Comparison of ENCODE assay signal across 38 cellular contexts in genomic region chr3:69700949-69701348, GRCh38. TPM values are rescaled to one million over a fixed set of nuclear protein-coding genes. Genes with fewer than 3 reads are reported as not detected.
"Had no signal": no experiment of that assay in that cellular context is flagged by ENCODE, and none has a peak within 500 bp of the region (broad histone marks: within the 10 kb centered on the region; RNA-seq: fewer than 3 reads in every experiment).

No MANE protein-coding gene starts in this region.

- H3K36me3 Mint-ChIP-seq: activated naive CD4-positive, alpha-beta T cell treated with anti-CD3 and anti-CD28 coated beads, Interleukin-2, amount 10 ng/mL, durations not matched to agents 7 days and 5 days; activated naive CD4-positive, alpha-beta T cell treated with anti-CD3 and anti-CD28 coated beads, Interleukin-2, amount 50 U/mL, for 24 hours; activated naive CD4-positive, alpha-beta T cell treated with anti-CD3 and anti-CD28 coated beads, Interleukin-2, amount 50 U/mL, for 72 hours; activated naive CD8-positive, alpha-beta T cell; activated naive CD8-positive, alpha-beta T cell treated with anti-CD3 and anti-CD28 coated beads for 36 hours; activated naive CD8-positive, alpha-beta T cell treated with anti-CD3 and anti-CD28 coated beads, Interleukin-2, amount 10 ng/mL, durations not matched to agents 7 days and 5 days; brain had no signal

- ATAC-seq: activated naive CD4-positive, alpha-beta T cell treated with anti-CD3 and anti-CD28 coated beads, Interleukin-2, amount 50 U/mL, for 72 hours; activated naive CD8-positive, alpha-beta T cell treated with anti-CD3 and anti-CD28 coated beads, Interleukin-2, amount 50 U/mL, for 24 hours; activated T-cell treated with anti-CD3 and anti-CD28 coated beads, Interleukin-2, amount 50 U/mL, for 4 hours; activated T-cell treated with anti-CD3 and anti-CD28 coated beads, Interleukin-2, amount 50 U/mL, for 72 hours; activated T-helper 17 cell treated with anti-CD3 and anti-CD28 coated beads, Interleukin-2, amount 50 U/mL, for 72 hours; body of pancreas had no signal

- DNase-seq: activated effector memory CD4-positive, alpha-beta T cell treated with anti-CD3 and anti-CD28 coated beads, Interleukin-2, amount 50 U/mL, for 16 hours; activated effector memory CD4-positive, alpha-beta T cell treated with Interleukin-2 at 50 U/mL for 16 hours; activated gamma-delta T cell; activated gamma-delta T cell treated with Interleukin-2 at 50 U/mL for 16 hours; activated naive CD4-positive, alpha-beta T cell treated with anti-CD3 and anti-CD28 coated beads for 36 hours; activated naive CD4-positive, alpha-beta T cell treated with anti-CD3 and anti-CD28 coated beads, Interleukin-2, amount 10 ng/mL, durations not matched to agents 7 days and 5 days; activated naive CD4-positive, alpha-beta T cell treated with anti-CD3 and anti-CD28 coated beads, Interleukin-2, amount 50 U/mL, for 16 hours; activated naive CD4-positive, alpha-beta T cell treated with Interleukin-2 at 50 U/mL for 16 hours; activated naive CD8-positive, alpha-beta T cell treated with anti-CD3 and anti-CD28 coated beads for 36 hours; activated naive CD8-positive, alpha-beta T cell treated with anti-CD3 and anti-CD28 coated beads, Interleukin-2, amount 10 ng/mL, durations not matched to agents 7 days and 5 days; activated naive CD8-positive, alpha-beta T cell treated with anti-CD3 and anti-CD28 coated beads, Interleukin-2, amount 50 U/mL, for 24 hours; activated T-cell treated with anti-CD3 and anti-CD28 coated beads, Interleukin-2, amount 50 U/mL, for 1 hour; activated T-cell treated with anti-CD3 and anti-CD28 coated beads, Interleukin-2, amount 50 U/mL, for 24 hours; activated T-cell treated with anti-CD3 and anti-CD28 coated beads, Interleukin-2, amount 50 U/mL, for 4 hours; activated T-cell treated with anti-CD3 and anti-CD28 coated beads, Interleukin-2, amount 50 U/mL, for 48 hours; activated T-cell treated with anti-CD3 and anti-CD28 coated beads, Interleukin-2, amount 50 U/mL, for 72 hours; adrenal gland; amniotic stem cell; amygdala; anterior cingulate cortex; aorta; body of pancreas; brain microvascular endothelial cell; caudate nucleus; central memory CD4-positive, alpha-beta T cell; cerebellar nuclear complex had no signal

- H3K36me3 ChIP-seq: adrenal gland, ascending aorta, brain microvascular endothelial cell, breast epithelium, cardiac muscle cell had no signal

- H3K27me3 ChIP-seq: adrenal gland, ascending aorta, body of pancreas, brain microvascular endothelial cell, breast epithelium, cardiac muscle cell had no signal

- H3K9me3 ChIP-seq: adrenal gland had no signal

- H3K4me3 ChIP-seq: adrenal gland, ascending aorta, body of pancreas, breast epithelium, cardiac muscle cell had no signal

- H3K27ac Mint-ChIP-seq: activated naive CD4-positive, alpha-beta T cell treated with anti-CD3 and anti-CD28 coated beads for 36 hours; activated naive CD4-positive, alpha-beta T cell treated with anti-CD3 and anti-CD28 coated beads, Interleukin-2, amount 10 ng/mL, durations not matched to agents 7 days and 5 days; activated naive CD4-positive, alpha-beta T cell treated with anti-CD3 and anti-CD28 coated beads, Interleukin-2, amount 50 U/mL, for 24 hours; activated naive CD4-positive, alpha-beta T cell treated with anti-CD3 and anti-CD28 coated beads, Interleukin-2, amount 50 U/mL, for 72 hours; activated naive CD8-positive, alpha-beta T cell; activated naive CD8-positive, alpha-beta T cell treated with anti-CD3 and anti-CD28 coated beads for 36 hours; activated naive CD8-positive, alpha-beta T cell treated with anti-CD3 and anti-CD28 coated beads, Interleukin-2, amount 10 ng/mL, durations not matched to agents 7 days and 5 days; activated naive CD8-positive, alpha-beta T cell treated with anti-CD3 and anti-CD28 coated beads, Interleukin-2, amount 50 U/mL, for 24 hours; activated T-cell treated with anti-CD3 and anti-CD28 coated beads, Interleukin-2, amount 50 U/mL, for 24 hours; activated T-cell treated with anti-CD3 and anti-CD28 coated beads, Interleukin-2, amount 50 U/mL, for 72 hours; activated T-helper 1 cell treated with anti-CD3 and anti-CD28 coated beads, Interleukin-12 subunit alpha, Interleukin-12 subunit beta, Interleukin-2, Interleukin-4 antibody, amounts not matched to agents 30 ng/mL and 10 ng/mL and 1 ng/mL, durations not matched to agents 14 hours and 24 hours and 36 hours; activated T-helper 17 cell treated with anti-CD3 and anti-CD28 coated beads, Interleukin-2, amount 50 U/mL, for 72 hours; activated T-helper 2 cell treated with anti-CD3 and anti-CD28 coated beads, Interferon-gamma antibody, Interleukin-2, Interleukin-4, amounts not matched to agents 10 μg/mL and 5 μg/mL and 100 μg/mL, durations not matched to agents 14 hours and 24 hours and 36 hours; brain had no signal

- H3K4me1 ChIP-seq: adrenal gland, ascending aorta, body of pancreas, breast epithelium had no signal

- H3K27me3 Mint-ChIP-seq: activated naive CD4-positive, alpha-beta T cell treated with anti-CD3 and anti-CD28 coated beads, Interleukin-2, amount 10 ng/mL, durations not matched to agents 7 days and 5 days; activated naive CD8-positive, alpha-beta T cell; activated naive CD8-positive, alpha-beta T cell treated with anti-CD3 and anti-CD28 coated beads, Interleukin-2, amount 10 ng/mL, durations not matched to agents 7 days and 5 days; activated naive CD8-positive, alpha-beta T cell treated with anti-CD3 and anti-CD28 coated beads, Interleukin-2, amount 50 U/mL, for 24 hours; activated T-cell treated with anti-CD3 and anti-CD28 coated beads, Interleukin-2, amount 50 U/mL, for 24 hours had no signal

- H3K9me3 Mint-ChIP-seq: activated T-helper 2 cell treated with anti-CD3 and anti-CD28 coated beads, Interferon-gamma antibody, Interleukin-2, Interleukin-4, amounts not matched to agents 10 μg/mL and 5 μg/mL and 100 μg/mL, durations not matched to agents 14 hours and 24 hours and 36 hours had no signal

- H3K4me1 Mint-ChIP-seq: activated naive CD4-positive, alpha-beta T cell treated with anti-CD3 and anti-CD28 coated beads, Interleukin-2, amount 10 ng/mL, durations not matched to agents 7 days and 5 days; activated naive CD4-positive, alpha-beta T cell treated with anti-CD3 and anti-CD28 coated beads, Interleukin-2, amount 50 U/mL, for 24 hours; activated naive CD8-positive, alpha-beta T cell treated with anti-CD3 and anti-CD28 coated beads for 36 hours; activated naive CD8-positive, alpha-beta T cell treated with anti-CD3 and anti-CD28 coated beads, Interleukin-2, amount 10 ng/mL, durations not matched to agents 7 days and 5 days; activated naive CD8-positive, alpha-beta T cell treated with anti-CD3 and anti-CD28 coated beads, Interleukin-2, amount 50 U/mL, for 24 hours; activated T-helper 17 cell treated with anti-CD3 and anti-CD28 coated beads, Interleukin-2, amount 50 U/mL, for 72 hours; central memory CD8-positive, alpha-beta T cell had no signal

- H3K27ac ChIP-seq: adrenal gland, ascending aorta, body of pancreas, brain microvascular endothelial cell, breast epithelium, cardiac muscle cell had no signal

- H3K4me3 Mint-ChIP-seq: activated naive CD4-positive, alpha-beta T cell treated with anti-CD3 and anti-CD28 coated beads for 36 hours; activated naive CD4-positive, alpha-beta T cell treated with anti-CD3 and anti-CD28 coated beads, Interleukin-2, amount 10 ng/mL, durations not matched to agents 7 days and 5 days; activated naive CD4-positive, alpha-beta T cell treated with anti-CD3 and anti-CD28 coated beads, Interleukin-2, amount 50 U/mL, for 24 hours; activated naive CD8-positive, alpha-beta T cell; activated naive CD8-positive, alpha-beta T cell treated with anti-CD3 and anti-CD28 coated beads for 36 hours; activated naive CD8-positive, alpha-beta T cell treated with anti-CD3 and anti-CD28 coated beads, Interleukin-2, amount 10 ng/mL, durations not matched to agents 7 days and 5 days; activated naive CD8-positive, alpha-beta T cell treated with anti-CD3 and anti-CD28 coated beads, Interleukin-2, amount 50 U/mL, for 24 hours; activated T-cell treated with anti-CD3 and anti-CD28 coated beads, Interleukin-2, amount 50 U/mL, for 24 hours; activated T-cell treated with anti-CD3 and anti-CD28 coated beads, Interleukin-2, amount 50 U/mL, for 4 hours; activated T-cell treated with anti-CD3 and anti-CD28 coated beads, Interleukin-2, amount 50 U/mL, for 72 hours; activated T-helper 1 cell treated with anti-CD3 and anti-CD28 coated beads, Interleukin-12 subunit alpha, Interleukin-12 subunit beta, Interleukin-2, Interleukin-4 antibody, amounts not matched to agents 30 ng/mL and 10 ng/mL and 1 ng/mL, durations not matched to agents 14 hours and 24 hours and 36 hours; activated T-helper 17 cell treated with anti-CD3 and anti-CD28 coated beads, Interleukin-2, amount 50 U/mL, for 72 hours; brain; central memory CD8-positive, alpha-beta T cell had no signal

- FAIRE-seq: astrocyte had no signal

RNA-seq across cellular contexts. Expression of gene MITF, which starts 38.3 kb away (rescaled TPM):
- total RNA-seq: activated naive CD4-positive, alpha-beta T cell treated with anti-CD3 and anti-CD28 coated beads for 36 hours; activated T-helper 17 cell treated with anti-CD3 and anti-CD28 coated beads, Interleukin-2, amount 50 U/mL, for 72 hours had no signal
